ENCODE assay signal across 19 cellular contexts in the genomic region with DNA sequence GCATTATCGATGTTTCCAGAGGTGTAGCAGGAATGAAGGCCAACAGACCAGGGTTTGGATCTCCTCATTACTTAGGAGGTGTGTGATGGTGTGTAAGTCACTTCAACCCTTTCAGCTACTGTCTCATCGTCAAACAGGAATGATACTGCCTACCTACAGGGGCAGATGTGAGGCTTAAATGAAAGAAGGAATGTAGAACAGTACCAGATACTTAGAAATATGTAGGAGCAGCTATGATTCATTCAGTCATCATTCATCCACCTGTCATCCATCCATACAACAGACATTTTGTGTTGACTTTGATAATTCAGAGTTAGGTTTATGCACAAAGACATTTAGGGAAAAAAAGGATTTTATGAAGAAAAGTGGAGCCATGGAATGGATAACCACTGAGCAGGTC.
DNase-seq lines count a peak whose midpoint lies in the region; ATAC-seq, FAIRE-seq and TF ChIP-seq lines count a peak whose summit lies in the region.
"Had no signal": no experiment of that assay in that cellular context is flagged by ENCODE, and none has a peak within 500 bp of the region (broad histone marks: within the 10 kb centered on the region; RNA-seq: fewer than 3 reads in every experiment).

No MANE protein-coding gene starts in this region.

- TF ChIP-seq CTCF in RWPE2 (IDR thresholded peaks at IDR 0.05; ENCODE audit: poor library complexity, severe bottlenecking) (no peak), bronchial epithelial cell (IDR thresholded peaks at IDR 0.05; ENCODE audit: insufficient read depth, low read length, severe bottlenecking) (no peak)

- H3K4me3 ChIP-seq in BLaER1 (no peak overlapping the region), RWPE2 (ENCODE audit: severe bottlenecking) (no peak overlapping the region), bronchial epithelial cell (ENCODE audit: low read depth, low read length) (no peak overlapping the region)
- H3K4me3 ChIP-seq: GM23338 had no signal

- no peak overlapping the region for H3K9ac ChIP-seq in BLaER1

- no peaks in the 10 kb centered on the region for H4K20me1 ChIP-seq in BLaER1

- no peaks in the 10 kb centered on the region for H3K36me3 ChIP-seq in BLaER1
- no peaks in the 10 kb centered on the region for H3K36me3 ChIP-seq in RWPE2 (ENCODE audit: low read depth)
- no peaks in the 10 kb centered on the region for H3K36me3 ChIP-seq in bronchial epithelial cell (ENCODE audit: control insufficient read depth, insufficient read depth, low read length)

- H3K9me3 ChIP-seq in BLaER1, result no peaks in the 10 kb centered on the region
- H3K9me3 ChIP-seq in RWPE2 (ENCODE audit: severe bottlenecking), result no peaks in the 10 kb centered on the region
- H3K9me3 ChIP-seq: Caco-2 had no signal

- no peak for FAIRE-seq in bronchial epithelial cell (lab: Jason Lieb, UNC)
- FAIRE-seq: D721Med, GM12892, GM18507, H54, HTR-8/SVneo had no signal

- peak; percentile 64 for ATAC-seq in RWPE2 (ENCODE audit: low read depth)
- no peak for ATAC-seq in stimulated activated naive CD8-positive, alpha-beta T cell treated with anti-CD3 and anti-CD28 coated beads, Interleukin-15, Interleukin-2, amounts not matched to agents 100 U/mL and 50 U/mL, for 24 hours
- ATAC-seq: GM23338, HCT116 had no signal

- H3K27ac ChIP-seq in BLaER1 (no peak overlapping the region), RWPE2 (ENCODE audit: poor library complexity, severe bottlenecking) (no peak overlapping the region)
- H3K27ac ChIP-seq: C4-2B had no signal

- H3K27me3 ChIP-seq in BLaER1 (no peaks in the 10 kb centered on the region), RWPE2 (ENCODE audit: insufficient read depth, poor library complexity, severe bottlenecking) (no peaks in the 10 kb centered on the region), bronchial epithelial cell (ENCODE audit: control insufficient read depth, insufficient read depth, low read length) (no peaks in the 10 kb centered on the region)

- H3K4me1 ChIP-seq in BLaER1 (peaks cover 9% of the 10 kb centered on the region), RWPE2 (ENCODE audit: insufficient read depth, poor library complexity, severe bottlenecking) (no peaks in the 10 kb centered on the region)
- H3K4me1 ChIP-seq: Caco-2 had no signal

- DNase-seq in RWPE2 (ENCODE audit: low spot score) (no peak), bronchial epithelial cell (ENCODE audit: low read depth) (peak; percentile 16), kidney tubule cell (ENCODE audit: low spot score) (peak; percentile 8), anterior cingulate cortex (lab: John Stamatoyannopoulos, UW) (no peak)
- no peak for DNase-seq in stimulated activated naive CD8-positive, alpha-beta T cell treated with anti-CD3 and anti-CD28 coated beads, Interleukin-15, Interleukin-2, amounts not matched to agents 100 U/mL and 50 U/mL, for 24 hours
- DNase-seq: Caco-2; CD4-positive, alpha-beta T cell; GDM1; HFFc6; IMR-90 had no signal

- H3K4me2 ChIP-seq in BLaER1, result peak overlapping the region; percentile 38; the same call in 1 of the 2 replicates
- H3K4me2 ChIP-seq: GM23338 had no signal

Comparison
In these comparisons a context has a peak if more than half of its experiments do, and no peak if none do; other contexts are left out.
1. DNase-seq: peak in bronchial epithelial cell (single experiment) and kidney tubule cell (single experiment); none in RWPE2 (single experiment), stimulated activated naive CD8-positive, alpha-beta T cell treated with anti-CD3 and anti-CD28 coated beads, Interleukin-15, Interleukin-2, amounts not matched to agents 100 U/mL and 50 U/mL, for 24 hours (single experiment) and anterior cingulate cortex (0 of 58).